1 cellular context compared by ENCODE assay signal in the genomic region with DNA sequence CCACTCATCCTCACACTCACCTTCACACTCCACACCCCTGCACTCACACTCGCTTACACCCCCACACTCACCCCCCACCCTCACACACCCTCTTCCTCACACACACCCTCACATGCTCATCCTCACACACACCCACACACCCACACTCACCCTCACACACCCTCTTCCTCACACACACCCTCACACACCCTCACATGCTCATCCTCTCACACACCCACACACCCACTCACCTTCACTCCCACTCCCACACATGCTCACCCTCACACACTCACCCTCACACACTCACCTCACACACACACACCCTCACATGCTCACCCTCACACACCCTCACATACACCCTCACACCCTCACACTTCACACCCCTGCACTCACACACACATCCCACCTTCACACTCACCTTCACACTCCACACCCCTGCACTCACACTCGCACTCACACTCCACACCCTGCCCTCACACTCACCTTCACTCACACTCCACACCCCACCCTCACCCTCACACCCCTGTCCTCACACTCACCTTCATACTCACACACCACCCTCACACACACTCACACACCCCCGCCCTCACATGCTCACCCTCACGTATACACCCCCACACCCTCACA.
TF ChIP-seq lines count a peak whose summit lies in the region.

No MANE protein-coding gene starts in this region.

TF ChIP-seq in HCT116, 20 proteins besides CTCF, POLR2A, EP300 and RAD21:
- TF ChIP-seq ZFX (IDR thresholded peaks at IDR 0.05) = no peak
- no peak for TF ChIP-seq EZH2phosphoT487 (IDR thresholded peaks at IDR 0.05; ENCODE audit: borderline replicate concordance)
- TF ChIP-seq, protein P1, sequence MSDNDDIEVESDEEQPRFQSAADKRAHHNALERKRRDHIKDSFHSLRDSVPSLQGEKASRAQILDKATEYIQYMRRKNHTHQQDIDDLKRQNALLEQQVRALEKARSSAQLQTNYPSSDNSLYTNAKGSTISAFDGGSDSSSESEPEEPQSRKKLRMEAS (IDR thresholded peaks at IDR 0.05) = no peak
- TF ChIP-seq, protein P2, sequence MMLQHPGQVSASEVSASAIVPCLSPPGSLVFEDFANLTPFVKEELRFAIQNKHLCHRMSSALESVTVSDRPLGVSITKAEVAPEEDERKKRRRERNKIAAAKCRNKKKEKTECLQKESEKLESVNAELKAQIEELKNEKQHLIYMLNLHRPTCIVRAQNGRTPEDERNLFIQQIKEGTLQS (IDR thresholded peaks at IDR 0.05) = no peak
- TF ChIP-seq JUND (IDR thresholded peaks at IDR 0.05) = no peak
- no peak for TF ChIP-seq SIN3A (IDR thresholded peaks at IDR 0.05; ENCODE audit: low read depth)
- TF ChIP-seq FOSL1 (IDR thresholded peaks at IDR 0.05; ENCODE audit: low read depth) = no peak
- no peak for TF ChIP-seq ELF1 (IDR thresholded peaks at IDR 0.05; ENCODE audit: borderline replicate concordance, low read depth)
- TF ChIP-seq SRF (IDR thresholded peaks at IDR 0.05; ENCODE audit: low read depth) = no peak
- TF ChIP-seq TCF7L2 (IDR thresholded peaks at IDR 0.05; ENCODE audit: borderline replicate concordance, extremely low read depth, insufficient read depth, insufficient read length) = no peak
- no peak for TF ChIP-seq POLR2AphosphoS5 (IDR thresholded peaks at IDR 0.05; ENCODE audit: low read depth, low read length)
- no peak for TF ChIP-seq EGR1 (IDR thresholded peaks at IDR 0.05; ENCODE audit: low read depth)
- TF ChIP-seq, protein P3, sequence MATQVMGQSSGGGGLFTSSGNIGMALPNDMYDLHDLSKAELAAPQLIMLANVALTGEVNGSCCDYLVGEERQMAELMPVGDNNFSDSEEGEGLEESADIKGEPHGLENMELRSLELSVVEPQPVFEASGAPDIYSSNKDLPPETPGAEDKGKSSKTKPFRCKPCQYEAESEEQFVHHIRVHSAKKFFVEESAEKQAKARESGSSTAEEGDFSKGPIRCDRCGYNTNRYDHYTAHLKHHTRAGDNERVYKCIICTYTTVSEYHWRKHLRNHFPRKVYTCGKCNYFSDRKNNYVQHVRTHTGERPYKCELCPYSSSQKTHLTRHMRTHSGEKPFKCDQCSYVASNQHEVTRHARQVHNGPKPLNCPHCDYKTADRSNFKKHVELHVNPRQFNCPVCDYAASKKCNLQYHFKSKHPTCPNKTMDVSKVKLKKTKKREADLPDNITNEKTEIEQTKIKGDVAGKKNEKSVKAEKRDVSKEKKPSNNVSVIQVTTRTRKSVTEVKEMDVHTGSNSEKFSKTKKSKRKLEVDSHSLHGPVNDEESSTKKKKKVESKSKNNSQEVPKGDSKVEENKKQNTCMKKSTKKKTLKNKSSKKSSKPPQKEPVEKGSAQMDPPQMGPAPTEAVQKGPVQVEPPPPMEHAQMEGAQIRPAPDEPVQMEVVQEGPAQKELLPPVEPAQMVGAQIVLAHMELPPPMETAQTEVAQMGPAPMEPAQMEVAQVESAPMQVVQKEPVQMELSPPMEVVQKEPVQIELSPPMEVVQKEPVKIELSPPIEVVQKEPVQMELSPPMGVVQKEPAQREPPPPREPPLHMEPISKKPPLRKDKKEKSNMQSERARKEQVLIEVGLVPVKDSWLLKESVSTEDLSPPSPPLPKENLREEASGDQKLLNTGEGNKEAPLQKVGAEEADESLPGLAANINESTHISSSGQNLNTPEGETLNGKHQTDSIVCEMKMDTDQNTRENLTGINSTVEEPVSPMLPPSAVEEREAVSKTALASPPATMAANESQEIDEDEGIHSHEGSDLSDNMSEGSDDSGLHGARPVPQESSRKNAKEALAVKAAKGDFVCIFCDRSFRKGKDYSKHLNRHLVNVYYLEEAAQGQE (IDR thresholded peaks at IDR 0.05; ENCODE audit: low read depth) = no peak
- no peak for TF ChIP-seq CEBPB (IDR thresholded peaks at IDR 0.05; ENCODE audit: low read depth)
- TF ChIP-seq ZNF274 (IDR thresholded peaks at IDR 0.05; ENCODE audit: low read depth, low read length) = no peak
- TF ChIP-seq SP1 (IDR thresholded peaks at IDR 0.05; ENCODE audit: low read depth) = no peak
- TF ChIP-seq, protein P4, sequence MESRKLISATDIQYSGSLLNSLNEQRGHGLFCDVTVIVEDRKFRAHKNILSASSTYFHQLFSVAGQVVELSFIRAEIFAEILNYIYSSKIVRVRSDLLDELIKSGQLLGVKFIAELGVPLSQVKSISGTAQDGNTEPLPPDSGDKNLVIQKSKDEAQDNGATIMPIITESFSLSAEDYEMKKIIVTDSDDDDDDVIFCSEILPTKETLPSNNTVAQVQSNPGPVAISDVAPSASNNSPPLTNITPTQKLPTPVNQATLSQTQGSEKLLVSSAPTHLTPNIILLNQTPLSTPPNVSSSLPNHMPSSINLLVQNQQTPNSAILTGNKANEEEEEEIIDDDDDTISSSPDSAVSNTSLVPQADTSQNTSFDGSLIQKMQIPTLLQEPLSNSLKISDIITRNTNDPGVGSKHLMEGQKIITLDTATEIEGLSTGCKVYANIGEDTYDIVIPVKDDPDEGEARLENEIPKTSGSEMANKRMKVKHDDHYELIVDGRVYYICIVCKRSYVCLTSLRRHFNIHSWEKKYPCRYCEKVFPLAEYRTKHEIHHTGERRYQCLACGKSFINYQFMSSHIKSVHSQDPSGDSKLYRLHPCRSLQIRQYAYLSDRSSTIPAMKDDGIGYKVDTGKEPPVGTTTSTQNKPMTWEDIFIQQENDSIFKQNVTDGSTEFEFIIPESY (IDR thresholded peaks at IDR 0.05; ENCODE audit: extremely low read depth, insufficient replicate concordance, low read length) = no peak
- TF ChIP-seq EZH2 (IDR thresholded peaks at IDR 0.05) = no peak
- TF ChIP-seq YY1 (IDR thresholded peaks at IDR 0.05; ENCODE audit: extremely low read depth, insufficient replicate concordance, low read depth, low read length) = no peak
- TF ChIP-seq CBX3 (IDR thresholded peaks at IDR 0.05; ENCODE audit: low read depth) = no peak
